ENCODE assay signal across 8 cellular contexts in genomic region chr1:32539584-32540571, GRCh38. TPM values are rescaled to one million over a fixed set of nuclear protein-coding genes. Genes with fewer than 3 reads are reported as not detected.
DNase-seq lines count a peak whose midpoint lies in the region; ATAC-seq and TF ChIP-seq lines count a peak whose summit lies in the region.

No MANE protein-coding gene starts in this region.

- H3K27ac ChIP-seq in HUES6 (ENCODE audit: low read depth, low read length) = no peak overlapping the region
- H3K27ac ChIP-seq in SU-DHL-6 (ENCODE audit: low read depth, low read length) = no peak overlapping the region

- peaks cover 14% of the 10 kb centered on the region for H3K4me1 ChIP-seq in HUES6 (ENCODE audit: control insufficient read depth, insufficient read depth, low read length)

- H2AFZ ChIP-seq in SU-DHL-6 (ENCODE audit: low read depth, low read length, severe bottlenecking) = peak overlapping the region; percentile 45

- no peaks in the 10 kb centered on the region for H4K20me1 ChIP-seq in SU-DHL-6 (ENCODE audit: low read depth, low read length)

- no peaks in the 10 kb centered on the region for H3K36me3 Mint-ChIP-seq in stimulated activated memory B cell treated with anti-CD40 and anti-IgM and Interleukin-4, amounts not matched to agents 10 μg/mL and 1 μg/mL and 100 μg/mL, for 72 hours

- H3K4me3 ChIP-seq in HUES6 (ENCODE audit: low read depth, low read length) (peak overlapping the region; percentile 94), SU-DHL-6 (ENCODE audit: insufficient read depth, low read length, poor library complexity, severe bottlenecking) (peak overlapping the region; percentile 43)

- H3F3A ChIP-seq in SU-DHL-6 (ENCODE audit: insufficient read depth) = peaks cover 16% of the 10 kb centered on the region

- intact Hi-C loops in left colon (cut with DNase I, micrococcal nuclease) = no loop called here

- H3K9me2 ChIP-seq in SU-DHL-6 (replicated peaks; ENCODE audit: insufficient read depth, low read length) = no peaks in the 10 kb centered on the region

- H3K9me3 ChIP-seq in HUES6 (ENCODE audit: control insufficient read depth, insufficient read depth, low read depth, low read length) (no peaks in the 10 kb centered on the region), SU-DHL-6 (ENCODE audit: insufficient read depth, low read length) (no peaks in the 10 kb centered on the region)

- peak overlapping the region; percentile 85 for H3K4me3 Mint-ChIP-seq in stimulated activated memory B cell treated with anti-CD40 and anti-IgM and Interleukin-4, amounts not matched to agents 10 μg/mL and 1 μg/mL and 100 μg/mL, for 72 hours

- H3K27ac Mint-ChIP-seq in stimulated activated memory B cell treated with anti-CD40 and anti-IgM and Interleukin-4, amounts not matched to agents 10 μg/mL and 1 μg/mL and 100 μg/mL, for 72 hours = peak overlapping the region; percentile 47

- H3K9me3 Mint-ChIP-seq in stimulated activated memory B cell treated with anti-CD40 and anti-IgM and Interleukin-4, amounts not matched to agents 10 μg/mL and 1 μg/mL and 100 μg/mL, for 72 hours = no peaks in the 10 kb centered on the region

- H3K4me1 Mint-ChIP-seq in stimulated activated memory B cell treated with anti-CD40 and anti-IgM and Interleukin-4, amounts not matched to agents 10 μg/mL and 1 μg/mL and 100 μg/mL, for 72 hours = peaks cover 38% of the 10 kb centered on the region

- H3K4me2 ChIP-seq in SU-DHL-6 (ENCODE audit: low read depth, low read length, poor library complexity, severe bottlenecking) = peak overlapping the region; percentile 52

- no peaks in the 10 kb centered on the region for H3K27me3 ChIP-seq in HUES6 (ENCODE audit: control insufficient read depth, insufficient read depth, low read length)
- no peaks in the 10 kb centered on the region for H3K27me3 ChIP-seq in SU-DHL-6 (ENCODE audit: low read length)

- DNase-seq in DMS53 treated with DMSO at 0.1 percent for 48 hours (lab: John Stamatoyannopoulos, UW; ENCODE audit: unreplicated experiment) (peak; percentile 14), dermis microvascular lymphatic vessel endothelial cell (ENCODE audit: low read depth in 2 of 2) (peak; percentile 14 to 56), left colon (peak; percentile 30 to 54), GOT3 (lab: John Stamatoyannopoulos, UW) (no peak)

- peaks cover 24% of the 10 kb centered on the region for H3K27me3 Mint-ChIP-seq in stimulated activated memory B cell treated with anti-CD40 and anti-IgM and Interleukin-4, amounts not matched to agents 10 μg/mL and 1 μg/mL and 100 μg/mL, for 72 hours

- ATAC-seq in left colon (peak; percentile 77), GM21717 (IDR thresholded peaks at IDR 0.05; ENCODE audit: unreplicated experiment) (no peak)
- peak; percentile 70 for ATAC-seq in stimulated activated memory B cell treated with anti-CD40 and anti-IgM and Interleukin-4, amounts not matched to agents 10 μg/mL and 1 μg/mL and 100 μg/mL, for 72 hours

- no peaks in the 10 kb centered on the region for H3K79me2 ChIP-seq in SU-DHL-6 (ENCODE audit: insufficient read depth, low read length)

- TF ChIP-seq CTCF in SU-DHL-6 (IDR thresholded peaks at IDR 0.05; ENCODE audit: insufficient read depth, low read length, poor library complexity, severe bottlenecking) = no peak

- H3K36me3 ChIP-seq in HUES6 (ENCODE audit: control insufficient read depth, insufficient read depth, low read length) = no peaks in the 10 kb centered on the region
- no peaks in the 10 kb centered on the region for H3K36me3 ChIP-seq in SU-DHL-6 (ENCODE audit: low read length)

- H3K9ac ChIP-seq in HUES6 (ENCODE audit: low read length) (peak overlapping the region; percentile 87), SU-DHL-6 (ENCODE audit: low read length) (peak overlapping the region; percentile 49)

RNA-seq across cellular contexts. Expression of gene ZBTB8A, which starts 0.7 kb away (rescaled TPM):
- total RNA-seq in dermis microvascular lymphatic vessel endothelial cell (5.5 and 9.1 TPM in 2 replicates), left colon (1 to 10 TPM; 6.0 to 6.7 TPM)
